In genomic region chr9:123509646-123510045, GRCh38 we compare ENCODE assay signal across 17 cellular contexts.
"Had no signal": no experiment of that assay in that cellular context is flagged by ENCODE, and none has a peak within 500 bp of the region (broad histone marks: within the 10 kb centered on the region; RNA-seq: fewer than 3 reads in every experiment).

No MANE protein-coding gene starts in this region.

- H3K36me3 ChIP-seq: esophagus squamous epithelium, thyroid gland had no signal

- H3K9me3 ChIP-seq: esophagus squamous epithelium, mucosa of descending colon, stomach, thyroid gland had no signal

- H3K4me3 ChIP-seq: esophagus squamous epithelium, lung, mucosa of descending colon, smooth muscle cell, stomach, thyroid gland had no signal

- H3K4me1 ChIP-seq: esophagus squamous epithelium, parathyroid adenoma, stomach, thyroid gland had no signal

- H3K79me2 ChIP-seq: parathyroid adenoma had no signal

- H3K27ac ChIP-seq: esophagus squamous epithelium, parathyroid adenoma, stomach, thyroid gland had no signal

- H2AFZ ChIP-seq: parathyroid adenoma had no signal

- DNase-seq: cerebellar nuclear complex; effector memory CD4-positive, alpha-beta T cell; erythroblast; esophagus squamous epithelium; mucosa of descending colon; naive B cell; stimulated activated CD4-positive, alpha-beta T cell treated with anti-CD3 and anti-CD28 coated beads, Interleukin-12 subunit alpha, Interleukin-12 subunit beta, amount 100 ng/mL, for 4 hours; stimulated activated CD4-positive, alpha-beta T cell treated with anti-CD3 and anti-CD28 coated beads, Interleukin-1b, Interleukin-23, amount 100 ng/mL, for 48 hours; stimulated activated CD4-positive, alpha-beta T cell treated with anti-CD3 and anti-CD28 coated beads, Interleukin-4, amount 100 ng/mL, for 24 hours; stimulated activated naive CD4-positive, alpha-beta T cell treated with Interleukin-2 at 50 U/mL for 16 hours; stomach; thyroid gland had no signal

- H3K4me2 ChIP-seq: smooth muscle cell had no signal

- ATAC-seq: mucosa of descending colon; sciatic nerve; stimulated activated effector memory CD8-positive, alpha-beta T cell treated with anti-CD3 and anti-CD28 coated beads, Interleukin-12 subunit alpha, Interleukin-12 subunit beta, amount 100 ng/mL, for 72 hours had no signal

- H3K9ac ChIP-seq: parathyroid adenoma had no signal

- H3K27me3 ChIP-seq: esophagus squamous epithelium, stomach, thyroid gland had no signal
